Comparison of ENCODE assay signal across 1 cellular context in the genomic region with DNA sequence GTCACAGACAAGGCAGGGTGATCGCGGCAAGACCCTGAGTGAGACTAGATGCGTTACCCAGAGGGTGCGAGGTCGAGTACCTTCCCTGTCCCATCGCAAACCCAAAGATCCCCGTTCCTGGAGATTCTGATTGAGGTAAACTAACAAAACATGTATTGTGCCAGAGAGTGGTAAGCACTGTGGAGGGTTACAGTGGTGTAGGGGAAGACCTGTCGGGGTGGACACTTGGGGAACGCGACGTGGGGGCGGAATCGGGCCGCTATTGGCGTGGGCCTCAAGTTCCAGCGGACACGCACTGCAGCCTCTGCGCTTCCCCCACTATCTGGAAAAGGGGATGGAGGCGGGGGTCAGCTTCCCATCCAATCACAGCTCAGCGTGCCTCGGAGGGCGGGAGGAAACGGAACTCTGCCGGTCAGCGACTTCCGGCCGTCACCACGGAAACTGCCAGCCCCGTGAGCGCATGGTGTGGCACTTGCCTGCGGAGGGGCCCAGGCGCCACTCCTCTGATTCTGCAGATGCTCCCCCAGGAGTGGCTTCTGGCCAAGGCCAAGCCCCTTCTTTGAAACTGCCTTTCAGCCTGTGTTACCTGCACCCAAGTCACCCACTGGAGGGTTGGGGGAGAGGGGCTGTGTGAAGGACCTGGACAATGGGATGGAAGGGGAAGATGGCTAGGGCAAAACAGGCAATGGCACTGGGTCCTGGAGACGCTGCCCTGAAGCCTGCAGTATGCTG.
TF ChIP-seq lines count a peak whose summit lies in the region.

No MANE protein-coding gene starts in this region.

TF ChIP-seq in HepG2, 621 proteins besides CTCF, POLR2A, EP300 and RAD21 (continued from another document and continues in another):
- TF ChIP-seq ZSCAN21 (CRISPR knock-in tag; IDR thresholded peaks at IDR 0.05; ENCODE audit: borderline replicate concordance) (peak; percentile 54; the same call in 1 of the 2 replicates), NFE2L1 (CRISPR knock-in tag; IDR thresholded peaks at IDR 0.05; ENCODE audit: borderline replicate concordance) (no peak), RAD51 (IDR thresholded peaks at IDR 0.05; ENCODE audit: borderline replicate concordance) (no peak), FOXK1 (CRISPR knock-in tag; IDR thresholded peaks at IDR 0.05; ENCODE audit: borderline replicate concordance, low read depth) (no peak), HES4 (CRISPR knock-in tag; IDR thresholded peaks at IDR 0.05; ENCODE audit: borderline replicate concordance) (peak; percentile 49; the same call in 1 of the 2 replicates), RARA (CRISPR knock-in tag; IDR thresholded peaks at IDR 0.05) (no peak; the same call in 1 of the 2 replicates), PCBP2 (optimal IDR thresholded peaks at IDR 0.05; ENCODE audit: low read depth, low read length, poor library complexity, severe bottlenecking) (no peak), NCOA5 (CRISPR knock-in tag; IDR thresholded peaks at IDR 0.05) (no peak), KAT7 (CRISPR knock-in tag; IDR thresholded peaks at IDR 0.05; ENCODE audit: borderline replicate concordance) (peak; percentile 53; the same call in 1 of the 2 replicates), NCOA1 (CRISPR knock-in tag; IDR thresholded peaks at IDR 0.05) (0 out of 2 replicates have a peak, but pooled peaks have one; percentile 38), NRL (CRISPR knock-in tag; IDR thresholded peaks at IDR 0.05; ENCODE audit: borderline replicate concordance) (peak; percentile 81), ZNF484 (CRISPR knock-in tag; IDR thresholded peaks at IDR 0.05; ENCODE audit: borderline replicate concordance, low read depth) (no peak), BHLHE40 (IDR thresholded peaks at IDR 0.05; ENCODE audit: low read length) (no peak), POGZ (CRISPR knock-in tag; IDR thresholded peaks at IDR 0.05) (0 out of 2 replicates have a peak, but pooled peaks have one; percentile 20), FOXM1 (CRISPR knock-in tag; IDR thresholded peaks at IDR 0.05) (no peak), ARNTL (CRISPR knock-in tag; IDR thresholded peaks at IDR 0.05) (no peak; the same call in none of the 2 replicates), ZNF678 (CRISPR knock-in tag; IDR thresholded peaks at IDR 0.05) (no peak), CHD2 (IDR thresholded peaks at IDR 0.05; ENCODE audit: low read depth, low read length) (0 out of 2 replicates have a peak, but pooled peaks have one; percentile 44), ZNF572 (CRISPR knock-in tag; IDR thresholded peaks at IDR 0.05) (peak; percentile 89; the same call in 1 of the 2 replicates), ESRRA (CRISPR knock-in tag; IDR thresholded peaks at IDR 0.05; ENCODE audit: low read depth) (no peak; the same call in 1 of the 2 replicates), CREB1 (IDR thresholded peaks at IDR 0.05) (peak; percentile 22; the same call in 1 of the 2 replicates), CREB1 (CRISPR knock-in tag; IDR thresholded peaks at IDR 0.05) (peak; percentile 72), MBD4 (IDR thresholded peaks at IDR 0.05; ENCODE audit: borderline replicate concordance, low read length) (no peak), ZNF660 (CRISPR knock-in tag; IDR thresholded peaks at IDR 0.05; ENCODE audit: borderline replicate concordance, low read depth) (0 out of 2 replicates have a peak, but pooled peaks have one; percentile 52), SSRP1 (CRISPR knock-in tag; IDR thresholded peaks at IDR 0.05) (peak; percentile 81; the same call in 1 of the 2 replicates), GZF1 (CRISPR knock-in tag; IDR thresholded peaks at IDR 0.05) (no peak), ZNF788 (CRISPR knock-in tag; IDR thresholded peaks at IDR 0.05; ENCODE audit: borderline replicate concordance) (peak; percentile 15; the same call in 1 of the 2 replicates), TP53 (CRISPR knock-in tag; conservative IDR thresholded peaks at IDR 0.05) (no peak), PHF21A (CRISPR knock-in tag; IDR thresholded peaks at IDR 0.05) (no peak), SIN3A (IDR thresholded peaks at IDR 0.05; ENCODE audit: borderline replicate concordance, low read depth, low read length) (no peak; the same call in 1 of the 2 replicates), ATF1 (CRISPR knock-in tag; IDR thresholded peaks at IDR 0.05) (peak; percentile 77), ZNF468 (CRISPR knock-in tag; IDR thresholded peaks at IDR 0.05) (no peak; the same call in 1 of the 2 replicates), MIER2 (CRISPR knock-in tag; IDR thresholded peaks at IDR 0.05) (no peak), HOXD1 (CRISPR knock-in tag; IDR thresholded peaks at IDR 0.05) (no peak), CCAR2 (optimal IDR thresholded peaks at IDR 0.05; ENCODE audit: low read depth, low read length) (no peak), ZNF747 (CRISPR knock-in tag; IDR thresholded peaks at IDR 0.05; ENCODE audit: borderline replicate concordance) (no peak; the same call in 1 of the 2 replicates), ZNF878 (CRISPR knock-in tag; IDR thresholded peaks at IDR 0.05) (peak; percentile 81; the same call in 1 of the 2 replicates), ZSCAN29 (CRISPR knock-in tag; conservative IDR thresholded peaks at IDR 0.05) (peak; percentile 32)
- TF ChIP-seq, protein P1, sequence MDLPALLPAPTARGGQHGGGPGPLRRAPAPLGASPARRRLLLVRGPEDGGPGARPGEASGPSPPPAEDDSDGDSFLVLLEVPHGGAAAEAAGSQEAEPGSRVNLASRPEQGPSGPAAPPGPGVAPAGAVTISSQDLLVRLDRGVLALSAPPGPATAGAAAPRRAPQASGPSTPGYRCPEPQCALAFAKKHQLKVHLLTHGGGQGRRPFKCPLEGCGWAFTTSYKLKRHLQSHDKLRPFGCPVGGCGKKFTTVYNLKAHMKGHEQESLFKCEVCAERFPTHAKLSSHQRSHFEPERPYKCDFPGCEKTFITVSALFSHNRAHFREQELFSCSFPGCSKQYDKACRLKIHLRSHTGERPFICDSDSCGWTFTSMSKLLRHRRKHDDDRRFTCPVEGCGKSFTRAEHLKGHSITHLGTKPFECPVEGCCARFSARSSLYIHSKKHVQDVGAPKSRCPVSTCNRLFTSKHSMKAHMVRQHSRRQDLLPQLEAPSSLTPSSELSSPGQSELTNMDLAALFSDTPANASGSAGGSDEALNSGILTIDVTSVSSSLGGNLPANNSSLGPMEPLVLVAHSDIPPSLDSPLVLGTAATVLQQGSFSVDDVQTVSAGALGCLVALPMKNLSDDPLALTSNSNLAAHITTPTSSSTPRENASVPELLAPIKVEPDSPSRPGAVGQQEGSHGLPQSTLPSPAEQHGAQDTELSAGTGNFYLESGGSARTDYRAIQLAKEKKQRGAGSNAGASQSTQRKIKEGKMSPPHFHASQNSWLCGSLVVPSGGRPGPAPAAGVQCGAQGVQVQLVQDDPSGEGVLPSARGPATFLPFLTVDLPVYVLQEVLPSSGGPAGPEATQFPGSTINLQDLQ (CRISPR knock-in tag; IDR thresholded peaks at IDR 0.05), result no peak; the same call in 1 of the 2 replicates
- TF ChIP-seq, protein P2, sequence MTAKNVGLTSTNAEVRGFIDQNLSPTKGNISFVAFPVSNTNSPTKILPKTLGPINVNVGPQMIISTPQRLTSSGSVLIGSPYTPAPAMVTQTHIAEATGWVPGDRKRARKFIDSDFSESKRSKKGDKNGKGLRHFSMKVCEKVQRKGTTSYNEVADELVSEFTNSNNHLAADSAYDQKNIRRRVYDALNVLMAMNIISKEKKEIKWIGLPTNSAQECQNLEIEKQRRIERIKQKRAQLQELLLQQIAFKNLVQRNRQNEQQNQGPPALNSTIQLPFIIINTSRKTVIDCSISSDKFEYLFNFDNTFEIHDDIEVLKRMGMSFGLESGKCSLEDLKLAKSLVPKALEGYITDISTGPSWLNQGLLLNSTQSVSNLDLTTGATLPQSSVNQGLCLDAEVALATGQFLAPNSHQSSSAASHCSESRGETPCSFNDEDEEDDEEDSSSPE (CRISPR knock-in tag; IDR thresholded peaks at IDR 0.05), result peak; percentile 93
- TF ChIP-seq, protein P3, sequence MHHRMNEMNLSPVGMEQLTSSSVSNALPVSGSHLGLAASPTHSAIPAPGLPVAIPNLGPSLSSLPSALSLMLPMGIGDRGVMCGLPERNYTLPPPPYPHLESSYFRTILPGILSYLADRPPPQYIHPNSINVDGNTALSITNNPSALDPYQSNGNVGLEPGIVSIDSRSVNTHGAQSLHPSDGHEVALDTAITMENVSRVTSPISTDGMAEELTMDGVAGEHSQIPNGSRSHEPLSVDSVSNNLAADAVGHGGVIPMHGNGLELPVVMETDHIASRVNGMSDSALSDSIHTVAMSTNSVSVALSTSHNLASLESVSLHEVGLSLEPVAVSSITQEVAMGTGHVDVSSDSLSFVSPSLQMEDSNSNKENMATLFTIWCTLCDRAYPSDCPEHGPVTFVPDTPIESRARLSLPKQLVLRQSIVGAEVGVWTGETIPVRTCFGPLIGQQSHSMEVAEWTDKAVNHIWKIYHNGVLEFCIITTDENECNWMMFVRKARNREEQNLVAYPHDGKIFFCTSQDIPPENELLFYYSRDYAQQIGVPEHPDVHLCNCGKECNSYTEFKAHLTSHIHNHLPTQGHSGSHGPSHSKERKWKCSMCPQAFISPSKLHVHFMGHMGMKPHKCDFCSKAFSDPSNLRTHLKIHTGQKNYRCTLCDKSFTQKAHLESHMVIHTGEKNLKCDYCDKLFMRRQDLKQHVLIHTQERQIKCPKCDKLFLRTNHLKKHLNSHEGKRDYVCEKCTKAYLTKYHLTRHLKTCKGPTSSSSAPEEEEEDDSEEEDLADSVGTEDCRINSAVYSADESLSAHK (CRISPR knock-in tag; IDR thresholded peaks at IDR 0.05; ENCODE audit: borderline replicate concordance), result no peak
- TF ChIP-seq, protein P4, sequence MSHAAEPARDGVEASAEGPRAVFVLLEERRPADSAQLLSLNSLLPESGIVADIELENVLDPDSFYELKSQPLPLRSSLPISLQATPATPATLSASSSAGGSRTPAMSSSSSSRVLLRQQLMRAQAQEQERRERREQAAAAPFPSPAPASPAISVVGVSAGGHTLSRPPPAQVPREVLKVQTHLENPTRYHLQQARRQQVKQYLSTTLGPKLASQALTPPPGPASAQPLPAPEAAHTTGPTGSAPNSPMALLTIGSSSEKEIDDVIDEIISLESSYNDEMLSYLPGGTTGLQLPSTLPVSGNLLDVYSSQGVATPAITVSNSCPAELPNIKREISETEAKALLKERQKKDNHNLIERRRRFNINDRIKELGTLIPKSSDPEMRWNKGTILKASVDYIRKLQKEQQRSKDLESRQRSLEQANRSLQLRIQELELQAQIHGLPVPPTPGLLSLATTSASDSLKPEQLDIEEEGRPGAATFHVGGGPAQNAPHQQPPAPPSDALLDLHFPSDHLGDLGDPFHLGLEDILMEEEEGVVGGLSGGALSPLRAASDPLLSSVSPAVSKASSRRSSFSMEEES (CRISPR knock-in tag; IDR thresholded peaks at IDR 0.05), result peak; percentile 73; the same call in 1 of the 2 replicates
- TF ChIP-seq, protein P5, sequence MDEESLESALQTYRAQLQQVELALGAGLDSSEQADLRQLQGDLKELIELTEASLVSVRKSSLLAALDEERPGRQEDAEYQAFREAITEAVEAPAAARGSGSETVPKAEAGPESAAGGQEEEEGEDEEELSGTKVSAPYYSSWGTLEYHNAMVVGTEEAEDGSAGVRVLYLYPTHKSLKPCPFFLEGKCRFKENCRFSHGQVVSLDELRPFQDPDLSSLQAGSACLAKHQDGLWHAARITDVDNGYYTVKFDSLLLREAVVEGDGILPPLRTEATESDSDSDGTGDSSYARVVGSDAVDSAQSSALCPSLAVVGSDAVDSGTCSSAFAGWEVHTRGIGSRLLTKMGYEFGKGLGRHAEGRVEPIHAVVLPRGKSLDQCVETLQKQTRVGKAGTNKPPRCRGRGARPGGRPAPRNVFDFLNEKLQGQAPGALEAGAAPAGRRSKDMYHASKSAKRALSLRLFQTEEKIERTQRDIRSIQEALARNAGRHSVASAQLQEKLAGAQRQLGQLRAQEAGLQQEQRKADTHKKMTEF (CRISPR knock-in tag; IDR thresholded peaks at IDR 0.05), result peak; percentile 73
- TF ChIP-seq, protein P6, sequence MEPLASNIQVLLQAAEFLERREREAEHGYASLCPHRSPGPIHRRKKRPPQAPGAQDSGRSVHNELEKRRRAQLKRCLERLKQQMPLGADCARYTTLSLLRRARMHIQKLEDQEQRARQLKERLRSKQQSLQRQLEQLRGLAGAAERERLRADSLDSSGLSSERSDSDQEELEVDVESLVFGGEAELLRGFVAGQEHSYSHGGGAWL (CRISPR knock-in tag; IDR thresholded peaks at IDR 0.05), result peak; percentile 70
- TF ChIP-seq, protein P7, sequence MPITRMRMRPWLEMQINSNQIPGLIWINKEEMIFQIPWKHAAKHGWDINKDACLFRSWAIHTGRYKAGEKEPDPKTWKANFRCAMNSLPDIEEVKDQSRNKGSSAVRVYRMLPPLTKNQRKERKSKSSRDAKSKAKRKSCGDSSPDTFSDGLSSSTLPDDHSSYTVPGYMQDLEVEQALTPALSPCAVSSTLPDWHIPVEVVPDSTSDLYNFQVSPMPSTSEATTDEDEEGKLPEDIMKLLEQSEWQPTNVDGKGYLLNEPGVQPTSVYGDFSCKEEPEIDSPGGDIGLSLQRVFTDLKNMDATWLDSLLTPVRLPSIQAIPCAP (CRISPR knock-in tag; IDR thresholded peaks at IDR 0.05; ENCODE audit: low read depth), result no peak
- TF ChIP-seq, protein P8, sequence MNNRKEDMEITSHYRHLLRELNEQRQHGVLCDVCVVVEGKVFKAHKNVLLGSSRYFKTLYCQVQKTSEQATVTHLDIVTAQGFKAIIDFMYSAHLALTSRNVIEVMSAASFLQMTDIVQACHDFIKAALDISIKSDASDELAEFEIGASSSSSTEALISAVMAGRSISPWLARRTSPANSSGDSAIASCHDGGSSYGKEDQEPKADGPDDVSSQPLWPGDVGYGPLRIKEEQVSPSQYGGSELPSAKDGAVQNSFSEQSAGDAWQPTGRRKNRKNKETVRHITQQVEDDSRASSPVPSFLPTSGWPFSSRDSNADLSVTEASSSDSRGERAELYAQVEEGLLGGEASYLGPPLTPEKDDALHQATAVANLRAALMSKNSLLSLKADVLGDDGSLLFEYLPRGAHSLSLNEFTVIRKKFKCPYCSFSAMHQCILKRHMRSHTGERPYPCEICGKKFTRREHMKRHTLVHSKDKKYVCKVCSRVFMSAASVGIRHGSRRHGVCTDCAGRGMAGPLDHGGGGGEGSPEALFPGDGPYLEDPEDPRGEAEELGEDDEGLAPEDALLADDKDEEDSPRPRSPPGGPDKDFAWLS (CRISPR knock-in tag; IDR thresholded peaks at IDR 0.05; ENCODE audit: borderline replicate concordance), result no peak; the same call in 1 of the 2 replicates
- TF ChIP-seq, protein P9, sequence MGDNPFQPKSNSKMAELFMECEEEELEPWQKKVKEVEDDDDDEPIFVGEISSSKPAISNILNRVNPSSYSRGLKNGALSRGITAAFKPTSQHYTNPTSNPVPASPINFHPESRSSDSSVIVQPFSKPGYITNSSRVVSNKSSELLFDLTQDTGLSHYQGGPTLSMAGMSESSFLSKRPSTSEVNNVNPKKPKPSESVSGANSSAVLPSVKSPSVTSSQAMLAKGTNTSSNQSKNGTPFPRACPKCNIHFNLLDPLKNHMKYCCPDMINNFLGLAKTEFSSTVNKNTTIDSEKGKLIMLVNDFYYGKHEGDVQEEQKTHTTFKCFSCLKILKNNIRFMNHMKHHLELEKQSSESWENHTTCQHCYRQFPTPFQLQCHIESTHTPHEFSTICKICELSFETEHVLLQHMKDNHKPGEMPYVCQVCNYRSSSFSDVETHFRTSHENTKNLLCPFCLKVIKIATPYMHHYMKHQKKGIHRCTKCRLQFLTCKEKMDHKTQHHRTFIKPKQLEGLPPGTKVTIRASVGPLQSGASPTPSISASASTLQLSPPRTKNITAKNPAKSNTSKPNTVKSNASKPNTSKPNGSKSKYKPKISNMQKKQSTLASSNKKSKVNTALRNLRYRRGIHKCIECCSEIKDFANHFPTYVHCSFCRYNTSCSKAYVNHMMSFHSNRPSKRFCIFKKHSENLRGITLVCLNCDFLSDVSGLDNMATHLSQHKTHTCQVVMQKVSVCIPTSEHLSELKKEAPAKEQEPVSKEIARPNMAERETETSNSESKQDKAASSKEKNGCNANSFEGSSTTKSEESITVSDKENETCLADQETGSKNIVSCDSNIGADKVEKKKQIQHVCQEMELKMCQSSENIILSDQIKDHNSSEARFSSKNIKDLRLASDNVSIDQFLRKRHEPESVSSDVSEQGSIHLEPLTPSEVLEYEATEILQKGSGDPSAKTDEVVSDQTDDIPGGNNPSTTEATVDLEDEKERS (CRISPR knock-in tag; IDR thresholded peaks at IDR 0.05), result 0 out of 2 replicates have a peak, but pooled peaks have one; percentile 42
